ENCODE assay signal across 1 cellular context in the genomic region with DNA sequence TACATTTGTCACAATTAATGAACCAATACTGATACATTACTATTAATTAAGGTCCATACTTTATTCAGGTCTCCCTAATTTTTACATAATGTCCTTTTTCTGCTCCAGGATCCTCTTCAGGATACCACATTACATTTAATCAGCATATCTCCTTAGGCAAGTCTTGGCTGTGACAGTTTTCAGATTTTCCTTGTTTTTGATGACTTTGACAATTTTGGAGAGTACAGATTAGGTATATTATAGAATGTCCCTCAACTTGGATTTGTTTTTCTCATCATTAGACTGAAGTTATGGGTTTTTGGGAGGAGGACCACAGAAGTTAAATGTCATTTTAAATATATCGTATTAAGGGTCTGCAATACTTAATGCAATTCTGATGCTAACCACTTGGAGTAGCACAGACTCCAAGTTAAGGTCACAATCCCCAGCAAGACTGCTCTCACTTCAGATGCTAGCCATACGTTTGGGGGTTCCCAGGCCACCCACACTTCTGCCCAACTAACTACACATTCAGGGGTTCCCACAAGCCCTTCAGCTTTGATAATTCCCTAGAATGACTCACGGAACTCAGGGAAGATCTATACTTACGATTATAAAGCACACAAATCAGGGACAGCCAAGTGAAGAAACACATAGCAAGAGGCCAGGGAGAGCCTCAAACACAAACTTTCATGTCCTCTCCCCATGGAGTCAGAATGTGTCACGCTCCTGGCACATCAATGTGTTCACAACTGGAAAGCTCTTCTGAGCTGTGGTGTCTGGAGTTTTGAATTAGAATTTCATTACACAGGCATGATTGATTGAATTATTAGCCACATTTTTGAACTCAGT.
TF ChIP-seq lines count a peak whose summit lies in the region.

No MANE protein-coding gene starts in this region.

TF ChIP-seq in GM23338, 12 proteins besides CTCF, POLR2A, EP300 and RAD21 (continued from another document):
- TF ChIP-seq, protein P1, sequence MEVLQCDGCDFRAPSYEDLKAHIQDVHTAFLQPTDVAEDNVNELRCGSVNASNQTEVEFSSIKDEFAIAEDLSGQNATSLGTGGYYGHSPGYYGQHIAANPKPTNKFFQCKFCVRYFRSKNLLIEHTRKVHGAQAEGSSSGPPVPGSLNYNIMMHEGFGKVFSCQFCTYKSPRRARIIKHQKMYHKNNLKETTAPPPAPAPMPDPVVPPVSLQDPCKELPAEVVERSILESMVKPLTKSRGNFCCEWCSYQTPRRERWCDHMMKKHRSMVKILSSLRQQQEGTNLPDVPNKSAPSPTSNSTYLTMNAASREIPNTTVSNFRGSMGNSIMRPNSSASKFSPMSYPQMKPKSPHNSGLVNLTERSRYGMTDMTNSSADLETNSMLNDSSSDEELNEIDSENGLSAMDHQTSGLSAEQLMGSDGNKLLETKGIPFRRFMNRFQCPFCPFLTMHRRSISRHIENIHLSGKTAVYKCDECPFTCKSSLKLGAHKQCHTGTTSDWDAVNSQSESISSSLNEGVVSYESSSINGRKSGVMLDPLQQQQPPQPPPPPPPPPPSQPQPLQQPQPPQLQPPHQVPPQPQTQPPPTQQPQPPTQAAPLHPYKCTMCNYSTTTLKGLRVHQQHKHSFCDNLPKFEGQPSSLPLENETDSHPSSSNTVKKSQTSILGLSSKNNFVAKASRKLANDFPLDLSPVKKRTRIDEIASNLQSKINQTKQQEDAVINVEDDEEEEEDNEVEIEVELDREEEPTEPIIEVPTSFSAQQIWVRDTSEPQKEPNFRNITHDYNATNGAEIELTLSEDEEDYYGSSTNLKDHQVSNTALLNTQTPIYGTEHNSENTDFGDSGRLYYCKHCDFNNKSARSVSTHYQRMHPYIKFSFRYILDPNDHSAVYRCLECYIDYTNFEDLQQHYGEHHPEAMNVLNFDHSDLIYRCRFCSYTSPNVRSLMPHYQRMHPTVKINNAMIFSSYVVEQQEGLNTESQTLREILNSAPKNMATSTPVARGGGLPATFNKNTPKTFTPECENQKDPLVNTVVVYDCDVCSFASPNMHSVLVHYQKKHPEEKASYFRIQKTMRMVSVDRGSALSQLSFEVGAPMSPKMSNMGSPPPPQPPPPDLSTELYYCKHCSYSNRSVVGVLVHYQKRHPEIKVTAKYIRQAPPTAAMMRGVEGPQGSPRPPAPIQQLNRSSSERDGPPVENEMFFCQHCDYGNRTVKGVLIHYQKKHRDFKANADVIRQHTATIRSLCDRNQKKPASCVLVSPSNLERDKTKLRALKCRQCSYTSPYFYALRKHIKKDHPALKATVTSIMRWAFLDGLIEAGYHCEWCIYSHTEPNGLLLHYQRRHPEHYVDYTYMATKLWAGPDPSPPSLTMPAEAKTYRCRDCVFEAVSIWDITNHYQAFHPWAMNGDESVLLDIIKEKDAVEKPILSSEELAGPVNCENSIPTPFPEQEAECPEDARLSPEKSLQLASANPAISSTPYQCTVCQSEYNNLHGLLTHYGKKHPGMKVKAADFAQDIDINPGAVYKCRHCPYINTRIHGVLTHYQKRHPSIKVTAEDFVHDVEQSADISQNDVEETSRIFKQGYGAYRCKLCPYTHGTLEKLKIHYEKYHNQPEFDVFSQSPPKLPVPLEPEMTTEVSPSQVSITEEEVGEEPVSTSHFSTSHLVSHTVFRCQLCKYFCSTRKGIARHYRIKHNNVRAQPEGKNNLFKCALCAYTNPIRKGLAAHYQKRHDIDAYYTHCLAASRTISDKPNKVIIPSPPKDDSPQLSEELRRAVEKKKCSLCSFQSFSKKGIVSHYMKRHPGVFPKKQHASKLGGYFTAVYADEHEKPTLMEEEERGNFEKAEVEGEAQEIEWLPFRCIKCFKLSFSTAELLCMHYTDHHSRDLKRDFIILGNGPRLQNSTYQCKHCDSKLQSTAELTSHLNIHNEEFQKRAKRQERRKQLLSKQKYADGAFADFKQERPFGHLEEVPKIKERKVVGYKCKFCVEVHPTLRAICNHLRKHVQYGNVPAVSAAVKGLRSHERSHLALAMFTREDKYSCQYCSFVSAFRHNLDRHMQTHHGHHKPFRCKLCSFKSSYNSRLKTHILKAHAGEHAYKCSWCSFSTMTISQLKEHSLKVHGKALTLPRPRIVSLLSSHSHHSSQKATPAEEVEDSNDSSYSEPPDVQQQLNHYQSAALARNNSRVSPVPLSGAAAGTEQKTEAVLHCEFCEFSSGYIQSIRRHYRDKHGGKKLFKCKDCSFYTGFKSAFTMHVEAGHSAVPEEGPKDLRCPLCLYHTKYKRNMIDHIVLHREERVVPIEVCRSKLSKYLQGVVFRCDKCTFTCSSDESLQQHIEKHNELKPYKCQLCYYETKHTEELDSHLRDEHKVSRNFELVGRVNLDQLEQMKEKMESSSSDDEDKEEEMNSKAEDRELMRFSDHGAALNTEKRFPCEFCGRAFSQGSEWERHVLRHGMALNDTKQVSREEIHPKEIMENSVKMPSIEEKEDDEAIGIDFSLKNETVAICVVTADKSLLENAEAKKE (CRISPR knock-in tag; IDR thresholded peaks at IDR 0.05) = no peak
- TF ChIP-seq, protein P2, sequence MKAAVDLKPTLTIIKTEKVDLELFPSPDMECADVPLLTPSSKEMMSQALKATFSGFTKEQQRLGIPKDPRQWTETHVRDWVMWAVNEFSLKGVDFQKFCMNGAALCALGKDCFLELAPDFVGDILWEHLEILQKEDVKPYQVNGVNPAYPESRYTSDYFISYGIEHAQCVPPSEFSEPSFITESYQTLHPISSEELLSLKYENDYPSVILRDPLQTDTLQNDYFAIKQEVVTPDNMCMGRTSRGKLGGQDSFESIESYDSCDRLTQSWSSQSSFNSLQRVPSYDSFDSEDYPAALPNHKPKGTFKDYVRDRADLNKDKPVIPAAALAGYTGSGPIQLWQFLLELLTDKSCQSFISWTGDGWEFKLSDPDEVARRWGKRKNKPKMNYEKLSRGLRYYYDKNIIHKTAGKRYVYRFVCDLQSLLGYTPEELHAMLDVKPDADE (IDR thresholded peaks at IDR 0.05) = no peak
- TF ChIP-seq EZH2 (IDR thresholded peaks at IDR 0.05; ENCODE audit: low read depth, unreplicated experiment) = no peak
TF ChIP-seq in GM23338: peak in this region for 0.
